Comparison of ENCODE assay signal across 8 cellular contexts in genomic region chr9:37903581-37903830, GRCh38. TPM values are rescaled to one million over a fixed set of nuclear protein-coding genes. Genes with fewer than 3 reads are reported as not detected.
A peak's percentile ranks its signal among the peaks of the same experiment; 100 is the strongest.
DNase-seq lines count a peak whose midpoint lies in the region; ATAC-seq lines count a peak whose summit lies in the region.

No MANE protein-coding gene starts in this region.

- H3K27me3 Mint-ChIP-seq in T-helper 1 cell treated with Interleukin-12 subunit alpha and Interleukin-12 subunit beta and Interleukin-4 antibody, amounts not matched to agents 30 μg/mL and 1 μg/mL, for 36 hours (ENCODE audit: low read depth), result no peaks in the 10 kb centered on the region
- peaks cover 0 to 7% of the 10 kb centered on the region in 2 donors for H3K27me3 Mint-ChIP-seq in effector memory CD8-positive, alpha-beta T cell
- no peaks in the 10 kb centered on the region for H3K27me3 Mint-ChIP-seq in naive B cell

- peaks cover 6% of the 10 kb centered on the region for H3K36me3 Mint-ChIP-seq in T-helper 1 cell treated with Interleukin-12 subunit alpha and Interleukin-12 subunit beta and Interleukin-4 antibody, amounts not matched to agents 30 μg/mL and 1 μg/mL, for 36 hours (ENCODE audit: low read depth)
- peaks cover 23% of the 10 kb centered on the region for H3K36me3 Mint-ChIP-seq in effector memory CD8-positive, alpha-beta T cell (ENCODE audit: insufficient read depth)
- H3K36me3 Mint-ChIP-seq in naive B cell, result no peaks in the 10 kb centered on the region

- peak overlapping the region; percentile 94 for H3K27ac Mint-ChIP-seq in T-helper 1 cell treated with Interleukin-12 subunit alpha and Interleukin-12 subunit beta and Interleukin-4 antibody, amounts not matched to agents 30 μg/mL and 1 μg/mL, for 36 hours
- H3K27ac Mint-ChIP-seq in effector memory CD8-positive, alpha-beta T cell, result peak overlapping the region; percentile 89 to 96
- H3K27ac Mint-ChIP-seq in naive B cell, result peak overlapping the region in 4 of 6 donors; percentile 36 to 99 (median 76)

- peak overlapping the region; percentile 89 for H3K4me3 Mint-ChIP-seq in T-helper 1 cell treated with Interleukin-12 subunit alpha and Interleukin-12 subunit beta and Interleukin-4 antibody, amounts not matched to agents 30 μg/mL and 1 μg/mL, for 36 hours
- H3K4me3 Mint-ChIP-seq in effector memory CD8-positive, alpha-beta T cell, result peak overlapping the region; percentile 91
- H3K4me3 Mint-ChIP-seq in naive B cell, result peak overlapping the region; percentile 91 to 95 (median 94)

- H3K4me1 Mint-ChIP-seq in T-helper 1 cell treated with Interleukin-12 subunit alpha and Interleukin-12 subunit beta and Interleukin-4 antibody, amounts not matched to agents 30 μg/mL and 1 μg/mL, for 36 hours (ENCODE audit: low read depth), result peaks cover 20% of the 10 kb centered on the region
- H3K4me1 Mint-ChIP-seq in effector memory CD8-positive, alpha-beta T cell (ENCODE audit: low read depth in 2 of 2), result peaks cover 13 to 19% of the 10 kb centered on the region in 2 donors
- H3K4me1 Mint-ChIP-seq in naive B cell, result peaks cover 8 to 19% (median 18%) of the 10 kb centered on the region in 3 donors

- peak; percentile 44 for ATAC-seq in HG02763 (IDR thresholded peaks at IDR 0.05; ENCODE audit: unreplicated experiment)
- peak; percentile 30 for ATAC-seq in effector memory CD8-positive, alpha-beta T cell (replicated peaks)
- ATAC-seq in naive B cell (ENCODE audit: low read depth in 2 of 2), result no peak
- ATAC-seq in GM18519 (IDR thresholded peaks at IDR 0.05; ENCODE audit: low FRiP score, unreplicated experiment), result no peak

- DNase-seq in T-helper 1 cell (no peak), RPMI8226 (peak; percentile 67), naive B cell (no peak), ecto neural progenitor cell (ENCODE audit: low spot score) (no peak)
- DNase-seq in effector memory CD8-positive, alpha-beta T cell, result no peak

- no peaks in the 10 kb centered on the region for H3K9me3 Mint-ChIP-seq in T-helper 1 cell treated with Interleukin-12 subunit alpha and Interleukin-12 subunit beta and Interleukin-4 antibody, amounts not matched to agents 30 μg/mL and 1 μg/mL, for 36 hours
- no peaks in the 10 kb centered on the region for H3K9me3 Mint-ChIP-seq in effector memory CD8-positive, alpha-beta T cell
- H3K9me3 Mint-ChIP-seq in naive B cell, result no peaks in the 10 kb centered on the region

RNA-seq across cellular contexts. Expression of gene SLC25A51, which starts 0.4 kb away (rescaled TPM):
- 10 to 100 TPM in 2 of 6 donors, 1 to 10 TPM in 4; 7.5 to 11.7 (median 9.7) TPM for polyA plus RNA-seq in naive B cell (ENCODE audit: low read depth in 6 of 6)

Comparison
In these comparisons a context has a peak if more than half of its experiments do, and no peak if none do; other contexts are left out.
1. ATAC-seq: peak in HG02763 (single experiment) and effector memory CD8-positive, alpha-beta T cell (single experiment); none in naive B cell (0 of 2) and GM18519 (single experiment).
2. Peak in every context shown above with its lines, with median percentiles within 50 percentile points of each other: H3K27ac Mint-ChIP-seq and H3K4me3 Mint-ChIP-seq.